1 cellular context compared by ENCODE assay signal in the genomic region with DNA sequence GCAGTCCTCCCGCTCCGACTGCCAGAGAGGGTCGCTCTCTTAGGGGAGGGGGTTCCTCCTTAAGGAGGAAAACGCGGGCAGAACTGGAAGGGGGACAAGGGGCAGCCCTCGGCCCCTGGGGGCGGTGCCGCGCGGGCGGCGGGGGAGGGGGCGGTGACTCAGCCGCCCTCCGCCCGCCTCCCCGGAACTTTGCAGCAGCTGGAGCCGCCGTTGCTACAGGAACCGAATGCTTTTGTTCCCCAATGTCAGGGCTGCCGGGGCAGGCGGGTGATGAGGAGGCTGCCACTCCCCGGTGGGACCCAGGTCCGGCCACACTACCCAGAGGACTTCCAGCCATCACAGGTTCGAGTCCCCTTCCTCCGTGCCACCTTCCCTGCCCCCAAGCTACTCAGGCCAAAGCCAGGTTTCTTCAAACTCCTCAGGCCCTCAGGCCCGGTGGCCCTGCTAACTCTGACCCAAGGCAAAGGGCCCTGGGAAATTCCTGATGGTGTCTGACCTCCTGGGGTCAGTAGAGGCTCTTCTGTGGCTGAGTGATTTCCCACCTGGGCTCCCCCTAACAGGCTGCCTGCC.
TF ChIP-seq lines count a peak whose summit lies in the region.

No MANE protein-coding gene starts in this region.

TF ChIP-seq in HCT116, 20 proteins besides CTCF, POLR2A, EP300 and RAD21 (continued from another document):
- no peak for TF ChIP-seq ZBTB33 (IDR thresholded peaks at IDR 0.05; ENCODE audit: extremely low read depth, insufficient replicate concordance, low read length)
- no peak for TF ChIP-seq POLR2AphosphoS5 (IDR thresholded peaks at IDR 0.05; ENCODE audit: low read depth, low read length)
- TF ChIP-seq SRF (IDR thresholded peaks at IDR 0.05; ENCODE audit: low read depth), result no peak
- TF ChIP-seq ATF3 (IDR thresholded peaks at IDR 0.05), result no peak
- no peak for TF ChIP-seq YY1 (IDR thresholded peaks at IDR 0.05; ENCODE audit: extremely low read depth, insufficient replicate concordance, low read depth, low read length)
- TF ChIP-seq CBX3 (IDR thresholded peaks at IDR 0.05; ENCODE audit: low read depth), result no peak
- no peak for TF ChIP-seq TCF7L2 (IDR thresholded peaks at IDR 0.05; ENCODE audit: borderline replicate concordance, extremely low read depth, insufficient read depth, insufficient read length)
